ENCODE assay signal across 9 cellular contexts in the genomic region with DNA sequence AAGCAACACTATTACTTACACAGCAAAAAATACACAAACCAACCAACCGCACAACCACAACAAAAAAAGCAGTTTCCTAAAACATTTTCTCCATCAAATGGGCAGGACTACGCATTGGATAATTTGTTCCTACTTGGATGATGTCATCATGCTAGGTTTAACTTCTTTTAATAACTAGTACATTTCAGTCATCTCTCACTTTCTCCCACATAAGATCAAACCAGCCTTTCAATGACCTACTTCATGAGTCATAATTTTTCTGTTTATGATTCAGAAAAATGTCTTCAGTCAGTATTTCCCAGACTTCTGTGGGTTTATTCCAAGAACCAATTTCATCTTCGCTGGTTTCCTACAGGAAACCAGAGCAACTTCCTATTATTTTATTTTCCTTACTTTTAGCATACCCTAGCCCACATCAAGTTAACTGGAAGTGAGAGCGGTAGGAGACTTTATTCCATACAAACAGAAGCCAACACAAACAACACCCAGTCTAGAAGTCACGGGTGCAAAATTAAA.
A peak's percentile ranks its signal among the peaks of the same experiment; 100 is the strongest.
DNase-seq lines count a peak whose midpoint lies in the region; ATAC-seq lines count a peak whose summit lies in the region.
"Had no signal": no experiment of that assay in that cellular context is flagged by ENCODE, and none has a peak within 500 bp of the region (broad histone marks: within the 10 kb centered on the region; RNA-seq: fewer than 3 reads in every experiment).

No MANE protein-coding gene starts in this region.

- peak overlapping the region; percentile 69 for H3K4me3 Mint-ChIP-seq in central memory CD8-positive, alpha-beta T cell

- peaks cover 23% of the 10 kb centered on the region for H3K4me1 Mint-ChIP-seq in central memory CD8-positive, alpha-beta T cell

- DNase-seq in SIG-M5 treated with dmso at 0.1 percent for 504 hours (lab: John Stamatoyannopoulos, UW; ENCODE audit: unreplicated experiment) (peak; percentile 1), SIG-M5 (lab: John Stamatoyannopoulos, UW) (no peak), putamen (ENCODE audit: low spot score) (peak; percentile 49), epidermal melanocyte (ENCODE audit: insufficient read length, low spot score) (no peak), KBM-7 (no peak)
- no peak for DNase-seq in central memory CD8-positive, alpha-beta T cell (ENCODE audit: low spot score in 2 of 2)
- DNase-seq: amniotic stem cell had no signal

- H3K36me3 Mint-ChIP-seq in central memory CD8-positive, alpha-beta T cell (ENCODE audit: insufficient read depth) = peaks cover 4% of the 10 kb centered on the region

- H3K9me3 Mint-ChIP-seq in central memory CD8-positive, alpha-beta T cell = no peaks in the 10 kb centered on the region

- H3K27me3 Mint-ChIP-seq in central memory CD8-positive, alpha-beta T cell = no peaks in the 10 kb centered on the region

- ATAC-seq in HG03354 (IDR thresholded peaks at IDR 0.05; ENCODE audit: poor library complexity, severe bottlenecking, unreplicated experiment) (peak; percentile 51), HG02840 (IDR thresholded peaks at IDR 0.05; ENCODE audit: low FRiP score, unreplicated experiment) (no peak)
- ATAC-seq in central memory CD8-positive, alpha-beta T cell (replicated peaks; ENCODE audit: extremely low read depth, poor library complexity, severe bottlenecking) = no peak

- in situ Hi-C loops in KBM-7 (cut with MboI; ENCODE audit: low pct_unique_long_range_greater_than_20kb, low sequenced_read_pairs) = no loop called here

- peak overlapping the region; percentile 83 for H3K27ac Mint-ChIP-seq in central memory CD8-positive, alpha-beta T cell (ENCODE audit: low read depth)

Comparison
In these comparisons a context has a peak if more than half of its experiments do, and no peak if none do; other contexts are left out.
1. DNase-seq: peak in SIG-M5 treated with dmso at 0.1 percent for 504 hours (single experiment) and putamen (single experiment); none in SIG-M5 (single experiment), central memory CD8-positive, alpha-beta T cell (0 of 2), epidermal melanocyte (single experiment) and KBM-7 (single experiment).